ENCODE assay signal across 26 cellular contexts in the genomic region with DNA sequence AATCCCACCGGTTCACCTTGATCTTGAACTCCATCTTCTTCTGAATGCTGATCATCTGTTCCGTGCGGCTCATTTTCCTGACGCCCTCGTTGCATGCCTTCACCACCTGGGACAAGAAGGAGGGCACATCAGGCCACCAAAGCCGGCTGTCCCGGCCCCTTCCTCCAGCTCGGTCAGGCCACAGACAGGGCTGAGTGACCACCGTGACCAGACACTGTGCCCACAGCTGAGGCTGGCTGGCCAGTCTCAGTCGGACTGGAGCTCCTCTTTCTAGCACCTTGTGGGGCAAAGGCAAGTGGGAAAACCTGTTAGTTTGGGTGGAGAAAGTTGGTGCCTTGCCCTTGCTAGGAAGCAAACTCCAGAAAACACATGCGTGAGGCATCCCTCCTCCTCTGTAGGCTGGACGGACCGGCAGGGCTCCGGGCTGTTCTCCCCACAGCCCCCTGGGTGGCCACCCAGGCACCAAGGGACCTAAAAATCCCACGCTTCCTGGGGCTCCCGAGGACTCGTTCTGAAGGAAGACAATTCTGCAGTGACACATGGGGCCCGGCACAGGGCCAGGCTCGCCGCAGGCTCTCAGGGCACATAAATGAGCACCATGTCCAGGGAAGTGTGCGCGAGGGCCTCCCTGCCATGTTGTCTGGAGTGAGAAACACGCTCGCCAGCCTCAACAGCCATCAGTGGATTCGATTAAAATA. TPM values are rescaled to one million over a fixed set of nuclear protein-coding genes. Genes with fewer than 3 reads are reported as not detected.
DNase-seq lines count a peak whose midpoint lies in the region; ATAC-seq, FAIRE-seq and TF ChIP-seq lines count a peak whose summit lies in the region.
"Had no signal": no experiment of that assay in that cellular context is flagged by ENCODE, and none has a peak within 500 bp of the region (broad histone marks: within the 10 kb centered on the region; RNA-seq: fewer than 3 reads in every experiment).

No MANE protein-coding gene starts in this region.

- no peaks in the 10 kb centered on the region for H3K4me1 ChIP-seq in endodermal cell (ENCODE audit: control insufficient read depth, insufficient read depth, low read length)
- H3K4me1 ChIP-seq: uterus had no signal

- H3K9me3 ChIP-seq in endodermal cell (ENCODE audit: control insufficient read depth, low read length) = no peaks in the 10 kb centered on the region
- H3K9me3 ChIP-seq: suprapubic skin, uterus had no signal

- no peak overlapping the region for H3K27ac Mint-ChIP-seq in activated T-cell treated with anti-CD3 and anti-CD28 coated beads, Interleukin-2, amount 50 U/mL, for 24 hours
- H3K27ac Mint-ChIP-seq in activated T-cell treated with anti-CD3 and anti-CD28 coated beads, Interleukin-2, amount 50 U/mL, for 72 hours = no peak overlapping the region
- H3K27ac Mint-ChIP-seq in endodermal cell = no peak overlapping the region
- peak overlapping the region; percentile 43 for H3K27ac Mint-ChIP-seq in neural crest cell (ENCODE audit: unreplicated experiment)
- H3K27ac Mint-ChIP-seq: activated naive CD8-positive, alpha-beta T cell treated with anti-CD3 and anti-CD28 coated beads for 36 hours; activated T-helper 17 cell treated with anti-CD3 and anti-CD28 coated beads, Interleukin-2, amount 50 U/mL, for 72 hours; CD4-positive, CD25-positive, alpha-beta regulatory T cell; dendritic cell treated with granulocyte-macrophage colony-stimulating factor and Interleukin-4, amounts not matched to agents 40 ng/mL and 50 ng/mL, for 4 days; progenitor cell of endocrine pancreas had no signal

- no peak overlapping the region for H3K4me3 ChIP-seq in endodermal cell (ENCODE audit: low read length)
- H3K4me3 ChIP-seq: cardiac muscle cell, GM12878, lung, suprapubic skin, uterus had no signal

- H3K9ac ChIP-seq in endodermal cell (ENCODE audit: extremely low read depth, low read length, poor library complexity, severe bottlenecking) = no peak overlapping the region

- H3K36me3 Mint-ChIP-seq in activated T-cell treated with anti-CD3 and anti-CD28 coated beads, Interleukin-2, amount 50 U/mL, for 24 hours (ENCODE audit: low read depth) = no peaks in the 10 kb centered on the region
- no peaks in the 10 kb centered on the region for H3K36me3 Mint-ChIP-seq in activated T-cell treated with anti-CD3 and anti-CD28 coated beads, Interleukin-2, amount 50 U/mL, for 72 hours (ENCODE audit: insufficient read depth in 2 of 2)
- H3K36me3 Mint-ChIP-seq in endodermal cell (ENCODE audit: low read depth) (no peaks in the 10 kb centered on the region), neural crest cell (ENCODE audit: low read depth) (no peaks in the 10 kb centered on the region)
- H3K36me3 Mint-ChIP-seq: activated naive CD8-positive, alpha-beta T cell treated with anti-CD3 and anti-CD28 coated beads for 36 hours; CD4-positive, CD25-positive, alpha-beta regulatory T cell had no signal

- DNase-seq in activated T-cell treated with anti-CD3 and anti-CD28 coated beads, Interleukin-2, amount 50 U/mL, for 24 hours = peak; percentile 20
- no peak for DNase-seq in activated T-cell treated with anti-CD3 and anti-CD28 coated beads, Interleukin-2, amount 50 U/mL, for 72 hours
- peak; percentile 2 for DNase-seq in GM12892 (ENCODE audit: insufficient read length)
- DNase-seq in endodermal cell = peak; percentile 38
- DNase-seq in neural crest cell (ENCODE audit: low read depth, low spot score) = no peak
- DNase-seq in mucosa of gallbladder (ENCODE audit: low spot score) = no peak
- no peak for DNase-seq in NCI-H1930 (lab: John Stamatoyannopoulos, UW)
- DNase-seq: 8988T; activated CD4-positive, alpha-beta T cell treated with anti-CD3 and anti-CD28 coated beads, Interleukin-2, amount 50 U/mL, for 4 hours; activated naive CD8-positive, alpha-beta T cell treated with anti-CD3 and anti-CD28 coated beads for 36 hours; CD4-positive, CD25-positive, alpha-beta regulatory T cell; EL; NCI-H1048; NCI-H1694; OCI-M1; SHP77 treated with DMSO at 0.1 percent for 48 hours; stimulated activated naive CD4-positive, alpha-beta T cell; uterus had no signal

- TF ChIP-seq POLR2A in GM12892 (IDR thresholded peaks at IDR 0.05; ENCODE audit: low read depth, low read length) = no peak

- no peaks in the 10 kb centered on the region for H3K27me3 ChIP-seq in endodermal cell (ENCODE audit: control insufficient read depth, insufficient read depth, low read length, poor library complexity, severe bottlenecking)
- H3K27me3 ChIP-seq: cardiac muscle cell, suprapubic skin, uterus had no signal

- H3K27me3 Mint-ChIP-seq in activated T-cell treated with anti-CD3 and anti-CD28 coated beads, Interleukin-2, amount 50 U/mL, for 24 hours = peaks cover 2% of the 10 kb centered on the region
- H3K27me3 Mint-ChIP-seq in activated T-cell treated with anti-CD3 and anti-CD28 coated beads, Interleukin-2, amount 50 U/mL, for 72 hours (ENCODE audit: low read depth) = peaks cover 2% of the 10 kb centered on the region
- H3K27me3 Mint-ChIP-seq in endodermal cell (ENCODE audit: insufficient read depth) (no peaks in the 10 kb centered on the region), neural crest cell (ENCODE audit: low read depth) (peaks cover 6% of the 10 kb centered on the region)

- H3K9me3 Mint-ChIP-seq in activated T-cell treated with anti-CD3 and anti-CD28 coated beads, Interleukin-2, amount 50 U/mL, for 24 hours = no peaks in the 10 kb centered on the region
- no peaks in the 10 kb centered on the region for H3K9me3 Mint-ChIP-seq in activated T-cell treated with anti-CD3 and anti-CD28 coated beads, Interleukin-2, amount 50 U/mL, for 72 hours
- H3K9me3 Mint-ChIP-seq in endodermal cell = no peaks in the 10 kb centered on the region
- H3K9me3 Mint-ChIP-seq in neural crest cell = no peaks in the 10 kb centered on the region
- H3K9me3 Mint-ChIP-seq: activated naive CD8-positive, alpha-beta T cell treated with anti-CD3 and anti-CD28 coated beads for 36 hours; activated T-helper 17 cell treated with anti-CD3 and anti-CD28 coated beads, Interleukin-2, amount 50 U/mL, for 72 hours; CD4-positive, CD25-positive, alpha-beta regulatory T cell; dendritic cell treated with granulocyte-macrophage colony-stimulating factor and Interleukin-4, amounts not matched to agents 40 ng/mL and 50 ng/mL, for 4 days had no signal

- no peak for FAIRE-seq in GM12892 (lab: Jason Lieb, UNC)

- WGBS in endodermal cell (ENCODE audit: insufficient coverage in 1 of 2, insufficient read length in 1 of 2), 2 experiments = 88 to 91% methylated on average over 21 to 25 of the region's 25 CpGs

- TF ChIP-seq CTCF in endodermal cell (conservative IDR thresholded peaks at IDR 0.05) = no peak
- no peak for TF ChIP-seq CTCF in neural crest cell (conservative IDR thresholded peaks at IDR 0.05)

- ATAC-seq in activated T-cell treated with anti-CD3 and anti-CD28 coated beads, Interleukin-2, amount 50 U/mL, for 72 hours (replicated peaks in 1 of 2) = no peak
- no peak for ATAC-seq in HG03565 (IDR thresholded peaks at IDR 0.05; ENCODE audit: unreplicated experiment)
- ATAC-seq: activated T-helper 17 cell treated with anti-CD3 and anti-CD28 coated beads, Interleukin-2, amount 50 U/mL, for 72 hours; GM12878 had no signal

- no peaks in the 10 kb centered on the region for H3K4me1 Mint-ChIP-seq in activated T-cell treated with anti-CD3 and anti-CD28 coated beads, Interleukin-2, amount 50 U/mL, for 24 hours (ENCODE audit: low read depth)
- H3K4me1 Mint-ChIP-seq in activated T-cell treated with anti-CD3 and anti-CD28 coated beads, Interleukin-2, amount 50 U/mL, for 72 hours (ENCODE audit: low read depth) = no peaks in the 10 kb centered on the region
- H3K4me1 Mint-ChIP-seq in endodermal cell = peaks cover 2% of the 10 kb centered on the region
- peaks cover 4% of the 10 kb centered on the region for H3K4me1 Mint-ChIP-seq in neural crest cell
- H3K4me1 Mint-ChIP-seq: activated naive CD8-positive, alpha-beta T cell treated with anti-CD3 and anti-CD28 coated beads for 36 hours; activated T-helper 17 cell treated with anti-CD3 and anti-CD28 coated beads, Interleukin-2, amount 50 U/mL, for 72 hours; CD4-positive, CD25-positive, alpha-beta regulatory T cell had no signal

- H3K4me3 Mint-ChIP-seq in activated T-cell treated with anti-CD3 and anti-CD28 coated beads, Interleukin-2, amount 50 U/mL, for 24 hours = no peak overlapping the region
- H3K4me3 Mint-ChIP-seq in activated T-cell treated with anti-CD3 and anti-CD28 coated beads, Interleukin-2, amount 50 U/mL, for 72 hours = no peak overlapping the region
- H3K4me3 Mint-ChIP-seq in endodermal cell = no peak overlapping the region
- no peak overlapping the region for H3K4me3 Mint-ChIP-seq in neural crest cell
- H3K4me3 Mint-ChIP-seq: activated naive CD8-positive, alpha-beta T cell treated with anti-CD3 and anti-CD28 coated beads for 36 hours; activated T-helper 17 cell treated with anti-CD3 and anti-CD28 coated beads, Interleukin-2, amount 50 U/mL, for 72 hours; CD4-positive, CD25-positive, alpha-beta regulatory T cell; dendritic cell treated with granulocyte-macrophage colony-stimulating factor and Interleukin-4, amounts not matched to agents 40 ng/mL and 50 ng/mL, for 4 days had no signal

- no peak overlapping the region for H3K27ac ChIP-seq in endodermal cell (ENCODE audit: low read depth, low read length)
- H3K27ac ChIP-seq: cardiac muscle cell, suprapubic skin, uterus had no signal

- no peaks in the 10 kb centered on the region for H3K36me3 ChIP-seq in endodermal cell (ENCODE audit: control insufficient read depth, insufficient read depth, low read length)
- H3K36me3 ChIP-seq: cardiac muscle cell, uterus had no signal

RNA-seq across cellular contexts. Expression of a gene that starts 15.3 kb away (rescaled TPM):
- total RNA-seq in activated T-cell treated with anti-CD3 and anti-CD28 coated beads, Interleukin-2, amount 50 U/mL, for 72 hours = 1 to 10 TPM; 4.0 to 4.1 TPM
- not detected for polyA plus RNA-seq in GM12892 (2012; ENCODE audit: missing spikeins)
- total RNA-seq in endodermal cell (1 to 10 TPM; 3.6 to 5.0 TPM), neural crest cell (2.8 and 3.0 TPM in 2 replicates), mucosa of gallbladder (7.7 TPM)
- 1.00 TPM for polyA plus RNA-seq in endodermal cell (2013, experiment 1 of 2)
- 0.66 TPM for polyA plus RNA-seq in endodermal cell (2013, experiment 2 of 2)

Comparison
In these comparisons a context has a peak if more than half of its experiments do, and no peak if none do; other contexts are left out.
1. DNase-seq: peak in activated T-cell treated with anti-CD3 and anti-CD28 coated beads, Interleukin-2, amount 50 U/mL, for 24 hours (single experiment), GM12892 (single experiment) and endodermal cell (single experiment); none in activated T-cell treated with anti-CD3 and anti-CD28 coated beads, Interleukin-2, amount 50 U/mL, for 72 hours (0 of 2), neural crest cell (single experiment), mucosa of gallbladder (single experiment) and NCI-H1930 (0 of 2).